In genomic region chr3:45055411-45056143, GRCh38 we compare ENCODE assay signal across 8 cellular contexts. TPM values are rescaled to one million over a fixed set of nuclear protein-coding genes. Genes with fewer than 3 reads are reported as not detected.
A peak's percentile ranks its signal among the peaks of the same experiment; 100 is the strongest.
DNase-seq lines count a peak whose midpoint lies in the region; TF ChIP-seq lines count a peak whose summit lies in the region.

No MANE protein-coding gene starts in this region.

- peaks cover 55% of the 10 kb centered on the region for H3K4me1 ChIP-seq in GM23248 (ENCODE audit: insufficient read depth)

- H3K9me2 ChIP-seq in GM23248 (ENCODE audit: insufficient read depth), result no peaks in the 10 kb centered on the region

- H3K4me3 Mint-ChIP-seq in glutamatergic neuron (ENCODE audit: unreplicated experiment), result no peak overlapping the region

- peaks cover 55% of the 10 kb centered on the region for H3F3A ChIP-seq in GM23248 (ENCODE audit: insufficient read depth)

- H3K27me3 Mint-ChIP-seq in glutamatergic neuron (ENCODE audit: unreplicated experiment), result no peaks in the 10 kb centered on the region

- peak overlapping the region; percentile 64 for H3K4me2 ChIP-seq in GM23248 (ENCODE audit: unreplicated experiment)

- H3K4me1 Mint-ChIP-seq in glutamatergic neuron (ENCODE audit: low read depth, unreplicated experiment), result peaks cover 3% of the 10 kb centered on the region

- in situ Hi-C loops in GM23248 (cut with MboI), result no loop called here

- DNase-seq in AG20443 (ENCODE audit: low spot score) (peak; percentile 46), GM23248 (peak; percentile 81), SW480 (ENCODE audit: low spot score) (peak; percentile 64), iPS DF 19.7 (ENCODE audit: low read depth, low spot score) (peak; percentile 63), glutamatergic neuron (no peak), NCI-H1048 (lab: John Stamatoyannopoulos, UW) (no peak)
- no peak for DNase-seq in activated T-cell treated with anti-CD3 and anti-CD28 coated beads, Interleukin-2, amount 50 U/mL, for 48 hours
- no peak for DNase-seq in stimulated activated CD4-positive, alpha-beta T cell treated with anti-CD3 and anti-CD28 coated beads, Interleukin-2, amount 100 ng/mL, for 48 hours

- no peaks in the 10 kb centered on the region for H3K79me2 ChIP-seq in GM23248 (ENCODE audit: insufficient read depth)

- peak overlapping the region; percentile 83 for H3K27ac ChIP-seq in GM23248

- no peaks in the 10 kb centered on the region for H3K27me3 ChIP-seq in GM23248 (replicated peaks; ENCODE audit: insufficient read depth)

- peaks cover 2% of the 10 kb centered on the region for H3K9me3 Mint-ChIP-seq in glutamatergic neuron (ENCODE audit: unreplicated experiment)

- no peaks in the 10 kb centered on the region for H3K9me3 ChIP-seq in GM23248 (ENCODE audit: low read depth)

- H3K36me3 Mint-ChIP-seq in glutamatergic neuron (ENCODE audit: unreplicated experiment), result no peaks in the 10 kb centered on the region

- H3K27ac Mint-ChIP-seq in glutamatergic neuron (ENCODE audit: unreplicated experiment), result no peak overlapping the region

- H3K36me3 ChIP-seq in GM23248 (ENCODE audit: low read depth), result no peaks in the 10 kb centered on the region

- H3K9ac ChIP-seq in GM23248, result peak overlapping the region; percentile 56

- H2AFZ ChIP-seq in GM23248, result no peak overlapping the region

- no peaks in the 10 kb centered on the region for H4K20me1 ChIP-seq in GM23248 (ENCODE audit: insufficient read depth)

- WGBS in GM23248 (ENCODE audit: low coverage in 1 of 2, low lambda C conversion rate in 2 of 2, missing lambda C conversion rate in 2 of 2), 2 experiments, result 10 to 12% methylated on average over 7 of the region's 7 CpGs

- no peak for TF ChIP-seq CTCF in glutamatergic neuron (IDR thresholded peaks at IDR 0.05; ENCODE audit: partially characterized antibody, unreplicated experiment)

- peak overlapping the region; percentile 42 for H3K4me3 ChIP-seq in GM23248

RNA-seq across cellular contexts. Expression of gene CLEC3B, which starts 29.5 kb away (rescaled TPM):
- 42.1 and 45.4 TPM in 2 replicates for total RNA-seq in GM23248 (2014; rRNA removed; shearing (Covaris generic))
- 48.8 and 49.5 TPM in 2 replicates for polyA plus RNA-seq in GM23248 (2016; fragmentation: Nextera tagmentation; extraction: Ambion mirVana)
- total RNA-seq in glutamatergic neuron (ENCODE audit: unreplicated experiment), result not detected

Comparison
In these comparisons a context has a peak if more than half of its experiments do, and no peak if none do; other contexts are left out.
1. DNase-seq: peak in AG20443 (single experiment), GM23248 (single experiment), SW480 (single experiment) and iPS DF 19.7 (single experiment); none in glutamatergic neuron (single experiment), activated T-cell treated with anti-CD3 and anti-CD28 coated beads, Interleukin-2, amount 50 U/mL, for 48 hours (0 of 2), NCI-H1048 (single experiment) and stimulated activated CD4-positive, alpha-beta T cell treated with anti-CD3 and anti-CD28 coated beads, Interleukin-2, amount 100 ng/mL, for 48 hours (0 of 2).
2. RNA of gene CLEC3B, which starts 29.5 kb away (total RNA-seq): 42.1 to 45.4 TPM in GM23248; not detected in glutamatergic neuron (single experiment); every median in the first group is over 10 times any median in the second.